Comparison of ENCODE assay signal across 8 cellular contexts in the genomic region with DNA sequence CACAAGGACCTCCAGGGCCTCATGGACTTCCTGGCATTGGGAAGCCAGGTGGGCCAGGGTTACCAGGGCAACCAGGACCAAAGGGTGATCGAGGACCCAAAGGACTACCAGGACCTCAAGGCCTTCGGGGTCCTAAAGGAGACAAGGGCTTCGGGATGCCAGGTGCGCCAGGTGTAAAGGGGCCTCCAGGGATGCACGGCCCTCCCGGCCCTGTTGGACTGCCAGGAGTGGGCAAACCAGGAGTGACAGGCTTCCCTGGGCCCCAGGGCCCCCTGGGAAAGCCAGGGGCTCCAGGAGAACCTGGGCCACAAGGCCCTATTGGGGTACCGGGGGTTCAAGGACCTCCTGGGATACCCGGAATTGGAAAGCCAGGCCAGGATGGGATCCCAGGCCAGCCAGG.
"Had no signal": no experiment of that assay in that cellular context is flagged by ENCODE, and none has a peak within 500 bp of the region (broad histone marks: within the 10 kb centered on the region; RNA-seq: fewer than 3 reads in every experiment).

No MANE protein-coding gene starts in this region.

- H3K4me3 Mint-ChIP-seq: GM23338, H9 had no signal

- DNase-seq: H9, HCEC 1CT, IMR-90 had no signal

- H3K9me3 Mint-ChIP-seq: GM23338, H9 had no signal

- H3K4me1 Mint-ChIP-seq: GM23338, H9 had no signal

- H3K27ac Mint-ChIP-seq: GM23338 had no signal

- FAIRE-seq: H1, H54, HTR-8/SVneo, K562 had no signal
